In genomic region chr4:151361126-151361525, GRCh38 we compare ENCODE assay signal across 2 cellular contexts.
TF ChIP-seq lines count a peak whose summit lies in the region.

No MANE protein-coding gene starts in this region.

TF ChIP-seq in IMR-90, 13 proteins besides CTCF, POLR2A, EP300 and RAD21:
- no peak for TF ChIP-seq RFX5 (IDR thresholded peaks at IDR 0.05; ENCODE audit: low read depth, low read length)
- TF ChIP-seq CEBPB (IDR thresholded peaks at IDR 0.05; ENCODE audit: low read depth, low read length): peak; percentile 59

TF ChIP-seq in H1, 55 proteins besides CTCF, POLR2A, EP300 and RAD21:
- TF ChIP-seq PHF8 (conservative IDR thresholded peaks at IDR 0.05; ENCODE audit: low read depth, low read length) (no peak), CEBPB (IDR thresholded peaks at IDR 0.05; ENCODE audit: low read depth, low read length) (0 out of 2 replicates have a peak, but pooled peaks have one; percentile 9)
TF ChIP-seq in H1: peak in this region for 1.
